24 cellular contexts compared by ENCODE assay signal in the genomic region with DNA sequence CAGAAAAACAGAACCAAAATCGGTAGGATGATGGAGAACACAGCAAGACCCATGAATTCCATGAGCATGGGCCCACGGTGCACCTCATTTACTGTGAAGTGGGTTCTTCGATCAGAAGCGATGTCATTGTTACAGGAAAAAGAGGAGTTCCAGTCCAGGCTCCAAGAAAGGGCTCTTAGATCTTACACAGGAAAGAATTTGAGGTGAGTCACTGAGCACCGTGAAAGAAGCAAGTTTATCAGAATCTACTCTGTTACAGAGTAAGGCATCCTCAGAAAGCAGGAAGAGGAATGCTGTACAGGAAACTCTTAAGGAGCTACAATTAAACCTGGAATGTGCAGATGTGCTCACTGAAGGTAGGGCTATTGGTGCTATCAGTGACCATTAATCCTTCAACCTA. TPM values are rescaled to one million over a fixed set of nuclear protein-coding genes. Genes with fewer than 3 reads are reported as not detected.
DNase-seq lines count a peak whose midpoint lies in the region; ATAC-seq, FAIRE-seq and TF ChIP-seq lines count a peak whose summit lies in the region.
"Had no signal": no experiment of that assay in that cellular context is flagged by ENCODE, and none has a peak within 500 bp of the region (broad histone marks: within the 10 kb centered on the region; RNA-seq: fewer than 3 reads in every experiment).

No MANE protein-coding gene starts in this region.

- H3K27me3 ChIP-seq in bronchial epithelial cell (ENCODE audit: control insufficient read depth, insufficient read depth, low read length) = no peaks in the 10 kb centered on the region
- H3K27me3 ChIP-seq: Peyer's patch, SJCRH30 had no signal

- no peaks in the 10 kb centered on the region for H3K9me3 ChIP-seq in kidney (ENCODE audit: control insufficient read depth in 1 of 2, low read length in 2 of 2)
- H3K9me3 ChIP-seq: Peyer's patch, SJCRH30 had no signal

- H3K4me1 ChIP-seq in kidney (ENCODE audit: control insufficient read depth in 1 of 2, insufficient read depth in 1 of 2, low read depth in 1 of 2, low read length in 2 of 2) = no peaks in the 10 kb centered on the region
- H3K4me1 ChIP-seq: Peyer's patch, SJCRH30 had no signal

- H3K36me3 ChIP-seq in bronchial epithelial cell (ENCODE audit: control insufficient read depth, insufficient read depth, low read length) (no peaks in the 10 kb centered on the region), kidney (ENCODE audit: control insufficient read depth in 1 of 2, insufficient read depth in 2 of 2, low read length in 2 of 2) (no peaks in the 10 kb centered on the region)
- H3K36me3 ChIP-seq: Peyer's patch, SJCRH30 had no signal

- intact Hi-C loops in kidney (cut with DNase I) = no loop called here

- H3K9ac ChIP-seq in kidney (ENCODE audit: low read length in 2 of 2) = no peak overlapping the region

- TF ChIP-seq CTCF in bronchial epithelial cell (IDR thresholded peaks at IDR 0.05; ENCODE audit: insufficient read depth, low read length, severe bottlenecking) (no peak), fibroblast of pulmonary artery (IDR thresholded peaks at IDR 0.05; ENCODE audit: low read length, missing control alignments) (no peak), kidney (IDR thresholded peaks at IDR 0.05; ENCODE audit: borderline replicate concordance, extremely low read depth, insufficient read depth) (no peak)

- no peak overlapping the region for H3K27ac ChIP-seq in kidney (ENCODE audit: low read depth in 2 of 2, low read length in 2 of 2)
- H3K27ac ChIP-seq: C4-2B, HL-60, Peyer's patch, SJCRH30 had no signal

- DNase-seq in ELF-1 (ENCODE audit: low read depth, low spot score) = peak; percentile 19
- peak; percentile 13 for DNase-seq in HT1080 (ENCODE audit: low read depth)
- DNase-seq in bronchial epithelial cell (ENCODE audit: low read depth) = peak; percentile 31
- peak; percentile 19 for DNase-seq in fibroblast of pulmonary artery (ENCODE audit: low read depth)
- DNase-seq in NCI-H2107 treated with DMSO at 0.1 percent for 48 hours (lab: John Stamatoyannopoulos, UW; ENCODE audit: unreplicated experiment) = no peak
- no peak for DNase-seq in kidney
- DNase-seq in hippocampal formation (lab: John Stamatoyannopoulos, UW) = no peak
- DNase-seq: Calu3; CD8-positive, alpha-beta memory T cell; H9; HFFc6; KG1; NCI-H1105; NCI-H146; NCI-H2029; NCI-H524 treated with DMSO at 0.1 percent for 48 hours; NCI-H82; Peyer's patch; SJCRH30 had no signal

- H3K4me3 ChIP-seq in bronchial epithelial cell (ENCODE audit: low read depth, low read length) (no peak overlapping the region), fibroblast of pulmonary artery (replicated peaks; ENCODE audit: low read depth, low read length) (no peak overlapping the region), kidney (ENCODE audit: low read length in 2 of 2) (no peak overlapping the region)
- H3K4me3 ChIP-seq: Peyer's patch, SJCRH30 had no signal

- no peak for ATAC-seq in HG02623 (IDR thresholded peaks at IDR 0.05; ENCODE audit: unreplicated experiment)

- no peak for FAIRE-seq in bronchial epithelial cell (lab: Jason Lieb, UNC)
- FAIRE-seq in kidney (lab: Jason Lieb, UNC) = no peak
- FAIRE-seq: A204.1 had no signal

RNA-seq across cellular contexts. Expression of gene CHFR, which starts 11.6 kb away (rescaled TPM):
- 24.2 and 24.7 TPM in 2 replicates for total RNA-seq in HT1080 (2014; rRNA removed; shearing (Covaris generic))
- 14.2 and 15.0 TPM in 2 replicates for polyA plus RNA-seq in HT1080 (2015; cell fraction: cytosol; rRNA removed)
- polyA plus RNA-seq in HT1080 (2015; cell fraction: nucleus; rRNA removed) = 51.8 and 53.6 TPM in 2 replicates
- total RNA-seq in bronchial epithelial cell (33.4 and 43.4 TPM in 2 replicates), kidney (37.3 TPM)
- 8.3 TPM for polyA plus RNA-seq in kidney (ENCODE audit: insufficient read depth, low read depth, low replicate concordance)

RNA-seq across cellular contexts. Expression of gene ZNF605, which starts 57.1 kb away (rescaled TPM):
- 4.4 and 5.5 TPM in 2 replicates for total RNA-seq in HT1080 (2014; rRNA removed; shearing (Covaris generic))
- polyA plus RNA-seq in HT1080 (2015; cell fraction: cytosol; rRNA removed) = 1.3 and 1.9 TPM in 2 replicates
- polyA plus RNA-seq in HT1080 (2015; cell fraction: nucleus; rRNA removed) = 7.9 and 9.6 TPM in 2 replicates
- total RNA-seq in bronchial epithelial cell (6.3 and 9.6 TPM in 2 replicates), kidney (15.2 TPM)
- 5.0 TPM for polyA plus RNA-seq in kidney (ENCODE audit: insufficient read depth, low read depth, low replicate concordance)
- total RNA-seq: HT-29 had no signal

Comparison
In these comparisons a context has a peak if more than half of its experiments do, and no peak if none do; other contexts are left out.
1. DNase-seq: peak in ELF-1 (single experiment), HT1080 (single experiment), bronchial epithelial cell (single experiment) and fibroblast of pulmonary artery (single experiment); none in NCI-H2107 treated with DMSO at 0.1 percent for 48 hours (single experiment), kidney (single experiment) and hippocampal formation (0 of 2).